ENCODE assay signal across 18 cellular contexts in the genomic region with DNA sequence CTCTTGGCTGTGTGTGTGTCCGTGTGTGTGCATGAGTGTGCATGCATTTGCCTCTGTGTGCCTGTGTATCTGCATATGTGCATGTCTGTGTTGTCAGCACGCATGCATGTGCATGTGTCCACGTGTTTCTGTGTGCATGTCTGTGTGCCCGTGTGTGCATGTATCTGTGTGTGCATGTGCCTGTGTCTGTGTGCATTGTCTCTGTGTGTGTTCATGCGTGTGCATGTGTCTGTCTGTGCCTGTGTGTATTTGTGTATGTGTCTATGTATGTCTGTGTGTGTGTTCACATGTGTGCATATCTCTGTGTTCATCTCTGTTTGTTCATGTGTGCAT. TPM values are rescaled to one million over a fixed set of nuclear protein-coding genes. Genes with fewer than 3 reads are reported as not detected.
"Had no signal": no experiment of that assay in that cellular context is flagged by ENCODE, and none has a peak within 500 bp of the region (broad histone marks: within the 10 kb centered on the region; RNA-seq: fewer than 3 reads in every experiment).

No MANE protein-coding gene starts in this region.

- H3K9me3 ChIP-seq: breast epithelium, left ventricle myocardium inferior, mucosa of descending colon, upper lobe of right lung had no signal

- H3K36me3 ChIP-seq: breast epithelium, left ventricle myocardium inferior, upper lobe of right lung had no signal

- H3K27ac Mint-ChIP-seq: activated CD8-positive, alpha-beta T cell treated with anti-CD3 and anti-CD28 coated beads, Interleukin-2, amount 10 ng/mL, durations not matched to agents 7 days and 5 days; activated T-cell treated with anti-CD3 and anti-CD28 coated beads, Interleukin-2, amount 50 U/mL, for 72 hours; natural killer cell; stimulated activated naive CD8-positive, alpha-beta T cell treated with anti-CD3 and anti-CD28 coated beads, Interleukin-15, Interleukin-2, amounts not matched to agents 100 ng/mL and 50 ng/mL, for 24 hours had no signal

- H3K27ac ChIP-seq: breast epithelium, left ventricle myocardium inferior, upper lobe of right lung had no signal

- ATAC-seq: activated CD8-positive, alpha-beta T cell treated with anti-CD3 and anti-CD28 coated beads, Interleukin-2, amount 10 ng/mL, durations not matched to agents 7 days and 5 days; activated T-cell treated with anti-CD3 and anti-CD28 coated beads, Interleukin-2, amount 50 U/mL, for 72 hours; mucosa of descending colon; sciatic nerve; upper lobe of right lung had no signal

- H3K36me3 Mint-ChIP-seq: natural killer cell had no signal

- H3K4me1 Mint-ChIP-seq: natural killer cell had no signal

- H3K4me3 Mint-ChIP-seq: activated CD8-positive, alpha-beta T cell treated with anti-CD3 and anti-CD28 coated beads, Interleukin-2, amount 10 ng/mL, durations not matched to agents 7 days and 5 days; activated T-cell treated with anti-CD3 and anti-CD28 coated beads, Interleukin-2, amount 50 U/mL, for 72 hours; natural killer cell; stimulated activated naive CD8-positive, alpha-beta T cell treated with anti-CD3 and anti-CD28 coated beads, Interleukin-15, Interleukin-2, amounts not matched to agents 100 ng/mL and 50 ng/mL, for 24 hours had no signal

- H3K4me3 ChIP-seq: breast epithelium, left ventricle myocardium inferior, mucosa of descending colon, upper lobe of right lung had no signal

- DNase-seq: activated CD4-positive, alpha-beta T cell treated with anti-CD3 and anti-CD28 coated beads for 4 hours; activated CD8-positive, alpha-beta memory T cell treated with anti-CD3 and anti-CD28 coated beads, Interleukin-2, amount 50 U/mL, for 4 hours; activated CD8-positive, alpha-beta T cell treated with anti-CD3 and anti-CD28 coated beads, Interleukin-2, amount 10 ng/mL, durations not matched to agents 7 days and 5 days; activated gamma-delta T cell; activated T-cell treated with anti-CD3 and anti-CD28 coated beads, Interleukin-2, amount 50 U/mL, for 72 hours; anterior cingulate cortex; dermis blood vessel endothelial cell; islet precursor cell; left ventricle myocardium inferior; mucosa of descending colon; natural killer cell; T-helper 2 cell; upper lobe of right lung had no signal

RNA-seq across cellular contexts. Expression of a gene that starts 1.1 kb away (rescaled TPM):
- total RNA-seq: activated CD8-positive, alpha-beta T cell treated with anti-CD3 and anti-CD28 coated beads, Interleukin-2, amount 10 ng/mL, durations not matched to agents 7 days and 5 days; left ventricle myocardium inferior; natural killer cell; osteocyte; sciatic nerve had no signal
- polyA plus RNA-seq: esophagus had no signal
